Comparison of ENCODE assay signal across 7 cellular contexts in the genomic region with DNA sequence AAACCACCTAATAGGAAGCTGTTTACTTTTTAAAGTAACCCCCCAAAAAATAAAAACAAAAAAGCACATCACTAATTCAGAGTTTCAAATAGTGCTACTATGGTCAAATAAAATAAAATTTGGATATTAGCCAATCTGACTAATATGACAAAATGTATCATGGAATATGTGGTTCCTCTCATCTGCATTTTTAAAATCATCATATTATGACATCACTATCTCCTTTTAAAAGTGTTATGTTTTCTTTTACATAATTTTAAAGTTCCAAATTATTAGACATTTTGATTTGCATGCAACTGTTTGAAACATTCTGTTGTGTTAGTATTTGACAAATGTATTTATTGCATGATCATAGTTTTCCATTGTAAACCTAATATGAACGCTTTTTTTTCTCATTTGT.
"Had no signal": no experiment of that assay in that cellular context is flagged by ENCODE, and none has a peak within 500 bp of the region (broad histone marks: within the 10 kb centered on the region; RNA-seq: fewer than 3 reads in every experiment).

No MANE protein-coding gene starts in this region.

- H3K4me3 ChIP-seq: K562 had no signal

- DNase-seq: IMR-90, KBM-7, KG1 had no signal

- H3K4me2 ChIP-seq: KMS-11 had no signal

- H3K27ac ChIP-seq: HL-60, KMS-11 had no signal

- ATAC-seq: K562 had no signal

- FAIRE-seq: HTR-8/SVneo, K562 had no signal

- H3K9ac ChIP-seq: KMS-11 had no signal
